Comparison of ENCODE assay signal across 19 cellular contexts in genomic region chr13:30038884-30039283, GRCh38.
A peak's percentile ranks its signal among the peaks of the same experiment; 100 is the strongest.
DNase-seq lines count a peak whose midpoint lies in the region; ATAC-seq and TF ChIP-seq lines count a peak whose summit lies in the region.
"Had no signal": no experiment of that assay in that cellular context is flagged by ENCODE, and none has a peak within 500 bp of the region (broad histone marks: within the 10 kb centered on the region; RNA-seq: fewer than 3 reads in every experiment).

No MANE protein-coding gene starts in this region.

- intact Hi-C loops in A673 (cut with micrococcal nuclease; ENCODE audit: unreplicated experiment), result no loop called here

- ATAC-seq in GM18498 (IDR thresholded peaks at IDR 0.05; ENCODE audit: unreplicated experiment) (no peak), GM18502 (IDR thresholded peaks at IDR 0.05; ENCODE audit: poor library complexity, unreplicated experiment) (no peak), HG02884 (IDR thresholded peaks at IDR 0.05; ENCODE audit: unreplicated experiment) (no peak)
- ATAC-seq: activated CD4-positive, CD25-positive, alpha-beta regulatory T cell treated with anti-CD3 and anti-CD28 coated beads, Interleukin-2, amount 50 U/mL, for 24 hours; heart left ventricle; pancreas had no signal

- H3K4me1 ChIP-seq in A673 (ENCODE audit: insufficient read depth, low read length, poor library complexity, severe bottlenecking) (peaks cover 20% of the 10 kb centered on the region), HAP-1 (peaks cover 3% of the 10 kb centered on the region), adipocyte (ENCODE audit: control insufficient read depth, insufficient read depth, low read length) (peaks cover 17% of the 10 kb centered on the region), hepatocyte (ENCODE audit: insufficient read depth) (peaks cover 5% of the 10 kb centered on the region)
- H3K4me1 ChIP-seq: pancreas had no signal

- CTCF ChIA-PET in A673 (lab: Charles Lee), result no interaction called here

- H3K27me3 ChIP-seq in A673 (replicated peaks; ENCODE audit: insufficient read depth, low read depth, low read length, poor library complexity) (no peaks in the 10 kb centered on the region), HAP-1 (ENCODE audit: low read depth) (no peaks in the 10 kb centered on the region), adipocyte (replicated peaks; ENCODE audit: control insufficient read depth, insufficient read depth, low read length) (no peaks in the 10 kb centered on the region), hepatocyte (no peaks in the 10 kb centered on the region)
- H3K27me3 ChIP-seq: pancreas, transverse colon had no signal

- H3K9ac ChIP-seq in adipocyte (ENCODE audit: low read length), result no peak overlapping the region

- no peaks in the 10 kb centered on the region for H3K9me2 ChIP-seq in hepatocyte (replicated peaks; ENCODE audit: insufficient read depth)

- H2AFZ ChIP-seq in hepatocyte, result no peak overlapping the region

- H4K20me1 ChIP-seq in hepatocyte (ENCODE audit: insufficient read depth, poor library complexity, severe bottlenecking), result no peaks in the 10 kb centered on the region

- WGBS in hepatocyte (ENCODE audit: low lambda C conversion rate, missing lambda C conversion rate), result 38% methylated on average over 4 of the region's 4 CpGs

- H3K4me3 ChIP-seq in A673 (ENCODE audit: low read depth, low read length, poor library complexity, severe bottlenecking), result no peak overlapping the region
- no peak overlapping the region for H3K4me3 ChIP-seq in HAP-1
- H3K4me3 ChIP-seq in adipocyte (ENCODE audit: low read length), result no peak overlapping the region
- H3K4me3 ChIP-seq in hepatocyte, result no peak overlapping the region
- H3K4me3 ChIP-seq: heart left ventricle, pancreas, transverse colon had no signal

- POLR2A ChIA-PET in A673 (lab: Charles Lee; ENCODE audit: low non-redundant PET), result no interaction called here

- in situ Hi-C loops in HAP-1 (cut with MboI; ENCODE audit: low sequenced_read_pairs), result no loop called here

- H3K27ac ChIP-seq in A673 (ENCODE audit: low read depth, low read length, poor library complexity, severe bottlenecking) (no peak overlapping the region), hepatocyte (no peak overlapping the region)
- H3K27ac ChIP-seq: heart left ventricle, pancreas, transverse colon had no signal

- no peaks in the 10 kb centered on the region for H3K79me2 ChIP-seq in hepatocyte

- H3K36me3 ChIP-seq in A673 (ENCODE audit: insufficient read depth, low read length, poor library complexity, severe bottlenecking) (no peaks in the 10 kb centered on the region), HAP-1 (replicated peaks) (no peaks in the 10 kb centered on the region), adipocyte (ENCODE audit: control insufficient read depth, insufficient read depth, low read length, severe bottlenecking) (no peaks in the 10 kb centered on the region), hepatocyte (replicated peaks; ENCODE audit: insufficient read depth, low read depth) (no peaks in the 10 kb centered on the region)
- H3K36me3 ChIP-seq: heart left ventricle, pancreas, transverse colon had no signal

- no TSS peak for BruUV-seq in A673 (replicated peaks; lab: Mats Ljungman, UMichigan)

- DNase-seq in A673 (ENCODE audit: low spot score) (peak; percentile 90), HAP-1 (ENCODE audit: low spot score in 2 of 2) (peak; percentile 23 to 53), adipocyte (ENCODE audit: low read depth) (peak; percentile 82), hepatocyte (ENCODE audit: low spot score) (no peak), superior temporal gyrus (ENCODE audit: extremely low spot score) (no peak)
- DNase-seq: activated effector memory CD4-positive, alpha-beta T cell treated with Interleukin-2 at 50 U/mL for 16 hours; anterior cingulate cortex; COR-L47; GF-D8; heart left ventricle; Karpas-422; NCI-H1694 treated with DMSO at 0.1 percent for 48 hours; pancreas; stimulated activated CD4-positive, alpha-beta T cell treated with anti-CD3 and anti-CD28 coated beads, Interleukin-4, amount 100 ng/mL, for 4 hours; transverse colon had no signal

- H3K9me3 ChIP-seq in A673 (ENCODE audit: low read depth, low read length, poor library complexity, severe bottlenecking) (no peaks in the 10 kb centered on the region), HAP-1 (no peaks in the 10 kb centered on the region), adipocyte (ENCODE audit: control insufficient read depth, low read length) (no peaks in the 10 kb centered on the region), hepatocyte (ENCODE audit: low read depth) (no peaks in the 10 kb centered on the region)
- H3K9me3 ChIP-seq: heart left ventricle, pancreas, transverse colon had no signal

- H3K4me2 ChIP-seq in hepatocyte, result peak overlapping the region; percentile 21

- peak; percentile 44 for TF ChIP-seq CTCF in A673 (conservative IDR thresholded peaks at IDR 0.05; ENCODE audit: low read depth, low read length)
- TF ChIP-seq CTCF in hepatocyte (IDR thresholded peaks at IDR 0.05; ENCODE audit: poor library complexity), result no peak

Comparison
In these comparisons a context has a peak if more than half of its experiments do, and no peak if none do; other contexts are left out.
1. DNase-seq: peak in A673 (single experiment), HAP-1 (2 of 2) and adipocyte (single experiment); none in hepatocyte (single experiment) and superior temporal gyrus (single experiment).